In the genomic region with DNA sequence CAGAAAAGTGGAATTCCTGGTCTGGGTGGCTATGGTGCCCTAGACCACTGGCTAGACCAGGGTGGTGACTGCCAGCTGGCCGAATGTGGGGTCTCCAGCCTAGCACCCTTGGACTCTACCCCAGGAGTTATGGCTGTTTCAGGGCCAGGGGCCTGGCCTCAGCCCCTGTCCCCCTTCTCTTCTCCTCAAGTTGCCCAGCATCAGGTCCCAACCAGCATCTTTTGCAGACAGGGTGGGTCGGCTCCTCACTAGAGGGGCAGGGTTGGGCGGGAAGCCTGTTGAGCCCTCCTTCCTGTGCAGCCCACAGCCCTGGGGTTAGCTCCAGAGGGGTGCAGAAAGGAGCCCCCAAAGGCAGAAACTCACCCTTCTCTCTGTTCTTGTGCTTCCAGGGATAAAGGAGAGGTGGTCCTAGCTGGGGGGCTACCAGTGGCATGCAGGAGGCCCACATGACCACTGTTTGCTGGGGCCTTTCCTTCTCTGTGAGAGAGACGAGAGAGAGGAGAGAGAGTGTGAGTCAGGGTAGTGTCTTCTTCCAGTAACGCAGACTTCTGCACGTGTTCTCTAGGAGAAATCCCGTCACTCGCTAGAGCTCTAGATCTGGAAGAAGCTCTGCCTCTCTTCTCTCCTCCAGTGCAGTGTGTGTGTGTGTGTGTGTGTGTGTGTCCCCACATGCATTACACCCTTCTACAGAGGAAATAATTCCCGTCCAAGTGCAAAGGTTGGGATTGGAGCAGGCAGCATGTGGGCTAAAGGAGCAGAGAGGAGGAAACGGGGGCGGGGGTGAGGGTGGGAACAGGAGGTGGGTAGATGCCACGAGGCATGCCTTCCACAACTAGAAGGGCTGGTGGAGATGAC, we compare ENCODE assay signal across 10 cellular contexts.
DNase-seq lines count a peak whose midpoint lies in the region; ATAC-seq and TF ChIP-seq lines count a peak whose summit lies in the region.
"Had no signal": no experiment of that assay in that cellular context is flagged by ENCODE, and none has a peak within 500 bp of the region (broad histone marks: within the 10 kb centered on the region; RNA-seq: fewer than 3 reads in every experiment).

No MANE protein-coding gene starts in this region.

- peaks cover 4% of the 10 kb centered on the region for H3K27me3 Mint-ChIP-seq in neural progenitor cell (ENCODE audit: insufficient read depth, low read depth)
- H3K27me3 Mint-ChIP-seq in effector memory CD8-positive, alpha-beta T cell, result no peaks in the 10 kb centered on the region

- in situ Hi-C loops in Panc1 (cut with HindIII; ENCODE audit: low pct_unique_long_range_greater_than_20kb, low sequenced_read_pairs), result no loop called here

- no peaks in the 10 kb centered on the region for H3K79me2 ChIP-seq in neural progenitor cell (ENCODE audit: low read depth)

- H4K20me1 ChIP-seq in neural progenitor cell (ENCODE audit: low read depth), result no peaks in the 10 kb centered on the region

- no peak overlapping the region for H3K4me3 ChIP-seq in Panc1 (ENCODE audit: low read depth in 2 of 2, low read length in 2 of 2)
- H3K4me3 ChIP-seq in neural progenitor cell, result no peak overlapping the region

- H3K4me1 ChIP-seq in Panc1 (ENCODE audit: control insufficient read depth, insufficient read depth, low read length) (peaks cover 71% of the 10 kb centered on the region), neural progenitor cell (no peaks in the 10 kb centered on the region)

- H3K9ac ChIP-seq in neural progenitor cell, result no peak overlapping the region

- H3K27me3 ChIP-seq in Panc1 (ENCODE audit: control insufficient read depth, insufficient read depth, low read length), result no peaks in the 10 kb centered on the region
- no peaks in the 10 kb centered on the region for H3K27me3 ChIP-seq in neural progenitor cell

- peak overlapping the region; percentile 81 for H3K27ac Mint-ChIP-seq in neural progenitor cell
- H3K27ac Mint-ChIP-seq in effector memory CD8-positive, alpha-beta T cell, result peak overlapping the region in 1 of 2 donors; percentile 73

- H3K27ac ChIP-seq in Panc1 (ENCODE audit: low read length) (peak overlapping the region; percentile 12), neural progenitor cell (no peak overlapping the region)

- H3F3A ChIP-seq in neural progenitor cell (ENCODE audit: low read depth), result no peaks in the 10 kb centered on the region

- H3K36me3 ChIP-seq in Panc1 (ENCODE audit: control insufficient read depth, insufficient read depth, low read length) (0 out of 2 replicates have a peak, but pooled peaks cover 2% of the 10 kb centered on the region), neural progenitor cell (no peaks in the 10 kb centered on the region)

- H3K36me3 Mint-ChIP-seq in neural progenitor cell, result no peaks in the 10 kb centered on the region
- H3K36me3 Mint-ChIP-seq in effector memory CD8-positive, alpha-beta T cell (ENCODE audit: insufficient read depth), result peaks cover 6% of the 10 kb centered on the region

- no peaks in the 10 kb centered on the region for H3K9me3 Mint-ChIP-seq in neural progenitor cell
- H3K9me3 Mint-ChIP-seq in effector memory CD8-positive, alpha-beta T cell, result no peaks in the 10 kb centered on the region

- CTCF ChIA-PET in Panc1 (lab: Charles Lee), result interaction anchor here (0.8 kb wide), 1 partner anchor 20 kb away, joined by 4 read pairs; no protein-coding TSS in a partner anchor

- BruUV-seq in Panc1 (replicated peaks; lab: Mats Ljungman, UMichigan), result no TSS peak

- no peak for ATAC-seq in Panc1
- no peak for ATAC-seq in GM21526 (IDR thresholded peaks at IDR 0.05; ENCODE audit: low FRiP score, unreplicated experiment)
- no peak for ATAC-seq in GM19452 (IDR thresholded peaks at IDR 0.05; ENCODE audit: unreplicated experiment)
- no peak for ATAC-seq in effector memory CD8-positive, alpha-beta T cell (replicated peaks)

- no peak overlapping the region for H3K4me3 Mint-ChIP-seq in neural progenitor cell
- no peak overlapping the region for H3K4me3 Mint-ChIP-seq in effector memory CD8-positive, alpha-beta T cell

- H3K9me3 ChIP-seq in Panc1 (ENCODE audit: control insufficient read depth, insufficient read depth, low read depth, low read length), result no peaks in the 10 kb centered on the region
- no peaks in the 10 kb centered on the region for H3K9me3 ChIP-seq in neural progenitor cell (ENCODE audit: low read depth)

- peaks cover 31% of the 10 kb centered on the region for H3K4me1 Mint-ChIP-seq in neural progenitor cell
- peaks cover 26 to 39% of the 10 kb centered on the region in 2 donors for H3K4me1 Mint-ChIP-seq in effector memory CD8-positive, alpha-beta T cell (ENCODE audit: low read depth in 2 of 2)

- DNase-seq in CD1c-positive myeloid dendritic cell (ENCODE audit: extremely low spot score) (peak; percentile 24), Panc1 (ENCODE audit: low read depth, low spot score) (no peak), fibroblast of the conjunctiva (ENCODE audit: low read depth) (peak; percentile 54), neural progenitor cell (ENCODE audit: low spot score) (no peak)
- no peak for DNase-seq in effector memory CD8-positive, alpha-beta T cell
- no peak for DNase-seq in stimulated activated naive CD4-positive, alpha-beta T cell treated with Interleukin-2 at 50 U/mL for 16 hours (lab: John Stamatoyannopoulos, UW)
- DNase-seq: DMS53; stimulated activated CD4-positive, alpha-beta T cell treated with anti-CD3 and anti-CD28 coated beads, Interleukin-4, amount 100 ng/mL, for 24 hours had no signal

- no peak overlapping the region for H2AFZ ChIP-seq in neural progenitor cell (replicated peaks)

- intact Hi-C loops in Panc1 (cut with micrococcal nuclease; ENCODE audit: unreplicated experiment), result no loop called here

- no peak overlapping the region for H3K4me2 ChIP-seq in neural progenitor cell

- POLR2A ChIA-PET in Panc1 (lab: Charles Lee), result interaction anchor here (0.6 kb wide), 2 partner anchors 16 to 93 kb away, joined by 4 to 7 read pairs; no protein-coding TSS in a partner anchor

- TF ChIP-seq CTCF in Panc1 (IDR thresholded peaks at IDR 0.05) (no peak), neural progenitor cell (IDR thresholded peaks at IDR 0.05) (no peak)

Comparison
In these comparisons a context has a peak if more than half of its experiments do, and no peak if none do; other contexts are left out.
1. DNase-seq: peak in CD1c-positive myeloid dendritic cell (single experiment) and fibroblast of the conjunctiva (single experiment); none in Panc1 (single experiment), neural progenitor cell (single experiment), effector memory CD8-positive, alpha-beta T cell (0 of 3) and stimulated activated naive CD4-positive, alpha-beta T cell treated with Interleukin-2 at 50 U/mL for 16 hours (single experiment).